In genomic region chr21:45104560-45104959, GRCh38 we compare ENCODE assay signal across 9 cellular contexts. TPM values are rescaled to one million over a fixed set of nuclear protein-coding genes. Genes with fewer than 3 reads are reported as not detected.
A peak's percentile ranks its signal among the peaks of the same experiment; 100 is the strongest.
DNase-seq lines count a peak whose midpoint lies in the region; ATAC-seq and TF ChIP-seq lines count a peak whose summit lies in the region.
"Had no signal": no experiment of that assay in that cellular context is flagged by ENCODE, and none has a peak within 500 bp of the region (broad histone marks: within the 10 kb centered on the region; RNA-seq: fewer than 3 reads in every experiment).

No MANE protein-coding gene starts in this region.

- H3K4me1 ChIP-seq in gastroesophageal sphincter = peaks cover 7 to 94% (median 34%) of the 10 kb centered on the region in 3 donors
- H3K4me1 ChIP-seq in testis = peaks cover 9% of the 10 kb centered on the region

- H3K27ac ChIP-seq in gastroesophageal sphincter (peak overlapping the region in 3 of 4 donors; percentile 2 to 56 (median 56)), testis (no peak overlapping the region)
- H3K27ac ChIP-seq: HL-60 had no signal

- H3K9me3 ChIP-seq in gastroesophageal sphincter (no peaks in the 10 kb centered on the region), testis (no peaks in the 10 kb centered on the region)

- TF ChIP-seq EP300 in gastroesophageal sphincter (IDR thresholded peaks at IDR 0.05) = no peak

- H3K36me3 ChIP-seq in gastroesophageal sphincter = peaks cover 0 to 7% of the 10 kb centered on the region in 2 donors
- no peaks in the 10 kb centered on the region for H3K36me3 ChIP-seq in testis (ENCODE audit: low read depth, missing control alignments)

- intact Hi-C loops in testis (cut with DNase I; ENCODE audit: low total_unique reads) = no loop called here

- 33% methylated on average over 2 of the region's 3 CpGs; no CpG with 5 or more reads in 1 of the 2 donors for WGBS in gastroesophageal sphincter (ENCODE audit: low coverage in 1 of 2), 2 donors
- WGBS in testis, 2 donors = 37 to 45% methylated on average over 3 of the region's 3 CpGs

- ATAC-seq in gastroesophageal sphincter (peak; percentile 51), GM21381 (IDR thresholded peaks at IDR 0.05; ENCODE audit: unreplicated experiment) (no peak)

- DNase-seq in activated naive CD4-positive, alpha-beta T cell treated with Interleukin-2 at 50 U/mL for 16 hours = peak; percentile 26
- DNase-seq in activated naive CD4-positive, alpha-beta T cell treated with anti-CD3 and anti-CD28 coated beads, Interleukin-2, amount 50 U/mL, for 16 hours = no peak
- peak; percentile 3 for DNase-seq in SK-MEL-5 (ENCODE audit: low read depth, low spot score)
- peak; percentile 54 for DNase-seq in testis
- DNase-seq in HuH-7.5 (ENCODE audit: low spot score) = no peak
- no peak for DNase-seq in NCI-H1048 (lab: John Stamatoyannopoulos, UW)

- H3K27me3 ChIP-seq in gastroesophageal sphincter = no peaks in the 10 kb centered on the region
- no peaks in the 10 kb centered on the region for H3K27me3 ChIP-seq in testis

- in situ Hi-C loops in SK-MEL-5 (cut with HindIII; ENCODE audit: low pct_unique_long_range_greater_than_20kb, low sequenced_read_pairs) = no loop called here

- H3K4me3 ChIP-seq in gastroesophageal sphincter (no peak overlapping the region), testis (no peak overlapping the region)

- TF ChIP-seq CTCF in gastroesophageal sphincter (IDR thresholded peaks at IDR 0.05) (no peak), testis (IDR thresholded peaks at IDR 0.05) (no peak)

- TF ChIP-seq POLR2A in gastroesophageal sphincter (IDR thresholded peaks at IDR 0.05) (no peak), testis (IDR thresholded peaks at IDR 0.05) (no peak)

RNA-seq across cellular contexts. Expression of gene ADARB1, which starts 30.2 kb away (rescaled TPM):
- total RNA-seq in SK-MEL-5 (2014; rRNA removed; shearing (Covaris generic)) = 8.3 and 13.1 TPM in 2 replicates
- polyA plus RNA-seq in SK-MEL-5 (2015; cell fraction: cytosol; rRNA removed) = 8.3 and 12.4 TPM in 2 replicates
- polyA plus RNA-seq in SK-MEL-5 (2015; cell fraction: nucleus; rRNA removed) = 49.5 and 65.9 TPM in 2 replicates
- total RNA-seq in gastroesophageal sphincter (100 to 1,000 TPM; 136 to 228 (median 181) TPM), testis (10 to 100 TPM; 17.6 TPM)
- polyA plus RNA-seq in testis (ENCODE audit: insufficient read depth, low read depth, low replicate concordance) = 23.0 TPM

Comparison
In these comparisons a context has a peak if more than half of its experiments do, and no peak if none do; other contexts are left out.
1. DNase-seq: peak in activated naive CD4-positive, alpha-beta T cell treated with Interleukin-2 at 50 U/mL for 16 hours (single experiment), SK-MEL-5 (single experiment) and testis (single experiment); none in activated naive CD4-positive, alpha-beta T cell treated with anti-CD3 and anti-CD28 coated beads, Interleukin-2, amount 50 U/mL, for 16 hours (single experiment), HuH-7.5 (single experiment) and NCI-H1048 (single experiment).
2. H3K27ac ChIP-seq: peak in gastroesophageal sphincter (3 of 4); none in testis (0 of 2).